In the genomic region with DNA sequence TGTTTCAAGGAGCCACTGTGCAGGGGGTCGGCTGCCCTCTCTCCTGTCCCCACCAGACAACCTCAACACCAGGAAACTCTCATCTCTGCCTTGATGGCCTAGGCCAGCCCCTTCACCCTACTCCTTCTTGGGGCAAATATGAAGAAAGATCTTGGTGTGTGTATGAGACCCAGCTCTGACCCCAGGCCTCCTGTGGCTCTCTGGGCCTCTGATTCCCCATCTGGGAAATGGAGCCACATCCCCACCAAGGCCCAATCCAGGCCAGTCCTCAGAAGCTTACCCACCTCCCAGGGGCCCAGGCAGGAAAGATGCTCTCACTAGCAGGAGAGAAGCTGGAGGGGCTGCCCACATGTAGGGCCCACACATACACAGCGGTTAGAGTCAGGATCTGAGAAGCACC, we compare ENCODE assay signal across 23 cellular contexts. TPM values are rescaled to one million over a fixed set of nuclear protein-coding genes. Genes with fewer than 3 reads are reported as not detected.
DNase-seq lines count a peak whose midpoint lies in the region; ATAC-seq and TF ChIP-seq lines count a peak whose summit lies in the region.
"Had no signal": no experiment of that assay in that cellular context is flagged by ENCODE, and none has a peak within 500 bp of the region (broad histone marks: within the 10 kb centered on the region; RNA-seq: fewer than 3 reads in every experiment).

No MANE protein-coding gene starts in this region.

- peaks cover 49% of the 10 kb centered on the region for H3K36me3 ChIP-seq in lower lobe of right lung
- peaks cover 0 to 31% of the 10 kb centered on the region in 2 donors for H3K36me3 ChIP-seq in vagina
- H3K36me3 ChIP-seq: neural progenitor cell had no signal

- DNase-seq in cardiac septum (ENCODE audit: low spot score) (peak; percentile 63), left ventricle myocardium superior (no peak), T-helper 17 cell (no peak), lower lobe of right lung (peak; percentile 20), vagina (ENCODE audit: extremely low spot score in 2 of 2) (no peak), NCI-H1105 (lab: John Stamatoyannopoulos, UW) (no peak), mucosa of gallbladder (ENCODE audit: low spot score) (no peak)
- DNase-seq: activated CD4-positive, alpha-beta T cell treated with anti-CD3 and anti-CD28 coated beads, Interleukin-2, amount 50 U/mL, for 1 hour; anterior cingulate cortex; cerebellar nuclear complex; COR-L47; EL; mesenchymal stem cell; MV-4-11; NCI-H2029; NCI-H446 treated with DMSO at 0.1 percent for 48 hours; psoas muscle; stimulated activated CD4-positive, alpha-beta T cell treated with anti-CD3 and anti-CD28 coated beads, Interleukin-12 subunit alpha, Interleukin-12 subunit beta, amount 100 ng/mL, for 4 hours; upper lobe of left lung had no signal

- TF ChIP-seq CTCF in lower lobe of right lung (IDR thresholded peaks at IDR 0.05): no peak
- TF ChIP-seq CTCF in vagina (IDR thresholded peaks at IDR 0.05): no peak

- TF ChIP-seq POLR2A in vagina (IDR thresholded peaks at IDR 0.05): no peak

- H3K27ac ChIP-seq in lower lobe of right lung (no peak overlapping the region), vagina (peak overlapping the region; percentile 37)
- H3K27ac ChIP-seq: neural progenitor cell, psoas muscle had no signal

- H3K4me3 ChIP-seq in lower lobe of right lung (no peak overlapping the region), vagina (no peak overlapping the region)
- H3K4me3 ChIP-seq: K562, neural progenitor cell, psoas muscle, upper lobe of left lung had no signal

- no peaks in the 10 kb centered on the region for H3K9me3 ChIP-seq in T-helper 17 cell (ENCODE audit: control insufficient read depth, low read length, poor library complexity, severe bottlenecking)
- no peaks in the 10 kb centered on the region for H3K9me3 ChIP-seq in lower lobe of right lung
- no peaks in the 10 kb centered on the region for H3K9me3 ChIP-seq in vagina
- H3K9me3 ChIP-seq: psoas muscle, upper lobe of left lung had no signal

- H3K27ac Mint-ChIP-seq in T-helper 17 cell: peak overlapping the region; percentile 76
- H3K27ac Mint-ChIP-seq: activated T-helper 2 cell treated with anti-CD3 and anti-CD28 coated beads, Interferon-gamma antibody, Interleukin-2, Interleukin-4, amounts not matched to agents 10 μg/mL and 5 μg/mL and 100 μg/mL, durations not matched to agents 14 hours and 24 hours and 36 hours; neural progenitor cell had no signal

- no peaks in the 10 kb centered on the region for H3K27me3 Mint-ChIP-seq in T-helper 17 cell

- peaks cover 4% of the 10 kb centered on the region for H3K36me3 Mint-ChIP-seq in T-helper 17 cell (ENCODE audit: low read depth)

- intact Hi-C loops in cardiac septum (cut with DNase I) (no loop called here), left ventricle myocardium superior (cut with micrococcal nuclease) (no loop called here), lower lobe of right lung (cut with DNase I) (no loop called here), vagina (cut with DNase I) (no loop called here)

- H3K4me3 Mint-ChIP-seq in T-helper 17 cell: no peak overlapping the region
- H3K4me3 Mint-ChIP-seq: neural progenitor cell had no signal

- no peaks in the 10 kb centered on the region for H3K27me3 ChIP-seq in lower lobe of right lung (ENCODE audit: low read depth)
- no peaks in the 10 kb centered on the region for H3K27me3 ChIP-seq in vagina
- H3K27me3 ChIP-seq: neural progenitor cell, upper lobe of left lung had no signal

- peaks cover 23% of the 10 kb centered on the region for H3K4me1 Mint-ChIP-seq in T-helper 17 cell

- ATAC-seq in left ventricle myocardium superior: no peak
- no peak for ATAC-seq in T-helper 17 cell
- ATAC-seq in lower lobe of right lung: no peak
- ATAC-seq: HCT116, K562, psoas muscle had no signal

- peaks cover 53% of the 10 kb centered on the region for H3K4me1 ChIP-seq in lower lobe of right lung
- peaks cover 56% of the 10 kb centered on the region for H3K4me1 ChIP-seq in vagina
- H3K4me1 ChIP-seq: neural progenitor cell had no signal

RNA-seq across cellular contexts. Expression of a gene that starts 38.9 kb away (rescaled TPM):
- total RNA-seq in cardiac septum (39.5 TPM), left ventricle myocardium superior (39.2 TPM), T-helper 17 cell (10 to 100 TPM; 22.9 to 34.0 TPM), lower lobe of right lung (34.9 TPM), vagina (82.7 TPM), mucosa of gallbladder (26.9 TPM)

RNA-seq across cellular contexts. Expression of a gene that starts 55.8 kb away (rescaled TPM):
- 13.1 TPM for total RNA-seq in cardiac septum
- total RNA-seq in left ventricle myocardium superior: 7.6 TPM
- total RNA-seq in T-helper 17 cell: 1 to 10 TPM; 6.3 to 7.1 TPM
- 7.3 TPM for total RNA-seq in lower lobe of right lung
- 39.5 TPM for total RNA-seq in vagina
- total RNA-seq in mucosa of gallbladder: 7.3 TPM

Comparison
In these comparisons a context has a peak if more than half of its experiments do, and no peak if none do; other contexts are left out.
1. DNase-seq: peak in cardiac septum (single experiment) and lower lobe of right lung (single experiment); none in left ventricle myocardium superior (single experiment), T-helper 17 cell (0 of 3), vagina (0 of 2), NCI-H1105 (single experiment) and mucosa of gallbladder (single experiment).